In the genomic region with DNA sequence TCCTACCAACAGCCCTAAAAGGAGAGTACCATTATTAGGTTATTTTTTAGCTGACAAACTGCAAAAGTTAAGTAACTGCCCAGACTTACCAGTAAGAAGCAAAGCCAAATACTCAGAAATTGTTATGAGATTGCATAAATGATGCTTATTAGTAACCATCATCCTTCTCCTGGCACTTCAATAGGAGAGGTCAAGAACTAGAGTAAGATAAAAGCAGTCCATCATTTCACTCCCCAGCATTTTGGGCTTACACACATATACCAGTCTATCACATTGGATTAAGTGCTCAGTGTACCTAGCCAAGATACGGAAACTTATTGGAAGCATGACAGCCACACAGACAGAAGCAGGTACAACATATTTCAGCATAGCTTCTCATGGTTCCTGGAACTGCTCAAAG, we compare ENCODE assay signal across 31 cellular contexts.
"Had no signal": no experiment of that assay in that cellular context is flagged by ENCODE, and none has a peak within 500 bp of the region (broad histone marks: within the 10 kb centered on the region; RNA-seq: fewer than 3 reads in every experiment).

No MANE protein-coding gene starts in this region.

- ATAC-seq: activated CD8-positive, alpha-beta T cell treated with anti-CD3 and anti-CD28 coated beads for 36 hours; activated naive CD4-positive, alpha-beta T cell treated with anti-CD3 and anti-CD28 coated beads, Interleukin-2, amount 50 U/mL, for 72 hours; activated T-cell treated with anti-CD3 and anti-CD28 coated beads, Interleukin-2, amount 50 U/mL, for 4 hours; activated T-cell treated with anti-CD3 and anti-CD28 coated beads, Interleukin-2, amount 50 U/mL, for 72 hours; activated T-helper 17 cell treated with anti-CD3 and anti-CD28 coated beads, Interleukin-2, amount 50 U/mL, for 72 hours had no signal

- DNase-seq: activated B cell treated with CpG ODN at 0.5 μM for 24 hours; activated CD4-positive, alpha-beta memory T cell treated with anti-CD3 and anti-CD28 coated beads for 36 hours; activated CD4-positive, alpha-beta T cell treated with anti-CD3 and anti-CD28 coated beads for 4 hours; activated CD4-positive, alpha-beta T cell treated with anti-CD3 and anti-CD28 coated beads, Interleukin-2, amount 10 ng/mL, durations not matched to agents 24 days and 14 days; activated CD4-positive, alpha-beta T cell treated with anti-CD3 and anti-CD28 coated beads, Interleukin-2, amount 50 U/mL, for 1 hour; activated CD4-positive, alpha-beta T cell treated with anti-CD3 and anti-CD28 coated beads, Interleukin-2, amount 50 U/mL, for 4 hours; activated CD4-positive, CD25-positive, alpha-beta regulatory T cell treated with anti-CD3 and anti-CD28 coated beads, Interleukin-2, amount 50 U/mL, for 72 hours; activated CD8-positive, alpha-beta memory T cell treated with anti-CD3 and anti-CD28 coated beads, Interleukin-2, amount 50 U/mL, for 4 hours; activated CD8-positive, alpha-beta T cell treated with anti-CD3 and anti-CD28 coated beads for 36 hours; activated effector memory CD4-positive, alpha-beta T cell treated with anti-CD3 and anti-CD28 coated beads, Interleukin-2, amount 50 U/mL, for 16 hours; activated gamma-delta T cell treated with Interleukin-2 at 50 U/mL for 16 hours; activated naive CD4-positive, alpha-beta T cell; activated naive CD4-positive, alpha-beta T cell treated with anti-CD3 and anti-CD28 coated beads for 36 hours; activated naive CD4-positive, alpha-beta T cell treated with anti-CD3 and anti-CD28 coated beads, Interleukin-2, amount 50 U/mL, for 16 hours; activated naive CD8-positive, alpha-beta T cell treated with anti-CD3 and anti-CD28 coated beads for 36 hours; activated T-cell treated with anti-CD3 and anti-CD28 coated beads for 4 hours; activated T-cell treated with anti-CD3 and anti-CD28 coated beads, Interleukin-2, amount 50 U/mL, for 1 hour; activated T-cell treated with anti-CD3 and anti-CD28 coated beads, Interleukin-2, amount 50 U/mL, for 4 hours; activated T-cell treated with anti-CD3 and anti-CD28 coated beads, Interleukin-2, amount 50 U/mL, for 72 hours; adrenal gland; amniotic stem cell; aorta; caudate nucleus; cerebellar nuclear complex; T-helper 1 cell; T-helper 2 cell; T-helper 9 cell had no signal

- H3K27me3 ChIP-seq: adrenal gland had no signal

- H3K36me3 ChIP-seq: adrenal gland, cardiac muscle cell had no signal

- H3K4me3 ChIP-seq: adrenal gland, cardiac muscle cell had no signal

- H3K27ac ChIP-seq: adrenal gland, cardiac muscle cell, VCaP had no signal

- H3K9me3 ChIP-seq: adrenal gland had no signal

- H3K4me1 ChIP-seq: adrenal gland had no signal
